Comparison of ENCODE assay signal across 8 cellular contexts in the genomic region with DNA sequence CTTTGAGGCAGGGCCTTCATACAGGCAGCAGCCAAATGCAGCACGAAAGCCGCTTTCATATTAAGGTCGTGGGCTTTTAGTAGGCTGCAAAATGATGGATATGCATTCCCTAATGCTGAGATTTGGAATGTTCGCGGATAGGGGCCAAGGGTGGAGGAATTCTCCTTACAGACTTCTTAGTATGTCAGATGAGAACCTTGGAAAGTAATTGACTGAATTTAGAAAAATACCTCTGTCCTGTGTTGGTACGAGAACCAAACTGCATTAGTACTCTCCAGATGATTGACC. TPM values are rescaled to one million over a fixed set of nuclear protein-coding genes. Genes with fewer than 3 reads are reported as not detected.
DNase-seq lines count a peak whose midpoint lies in the region; ATAC-seq and TF ChIP-seq lines count a peak whose summit lies in the region.

No MANE protein-coding gene starts in this region.

- H3K4me1 Mint-ChIP-seq in chondrocyte (ENCODE audit: low read depth) = peaks cover 56% of the 10 kb centered on the region

- H3K27ac Mint-ChIP-seq in chondrocyte (ENCODE audit: unreplicated experiment) = peak overlapping the region; percentile 89

- peaks cover 3% of the 10 kb centered on the region for H3K36me3 Mint-ChIP-seq in chondrocyte (ENCODE audit: low read depth)

- DNase-seq in AG08396 (ENCODE audit: low spot score) = peak; percentile 15
- DNase-seq in chondrocyte (ENCODE audit: low spot score) = no peak
- no peak for DNase-seq in islet precursor cell
- DNase-seq in NCI-H510A (lab: John Stamatoyannopoulos, UW) = no peak

- H3K9ac ChIP-seq in KMS-11 = peak overlapping the region; percentile 59; the same call in 1 of the 2 replicates

- 0 out of 2 replicates have a peak overlapping the region, but pooled peaks have one; percentile 10 for H3K27ac ChIP-seq in KMS-11
- H3K27ac ChIP-seq in muscle layer of duodenum (ENCODE audit: low read length) = peak overlapping the region; percentile 76

- no peaks in the 10 kb centered on the region for H3K9me3 Mint-ChIP-seq in chondrocyte (ENCODE audit: low read depth)

- peak overlapping the region; percentile 70 for H3K4me2 ChIP-seq in KMS-11

- peak overlapping the region; percentile 33 for H3K4me3 ChIP-seq in KMS-11 (IDR thresholded peaks at IDR 0.05; ENCODE audit: insufficient read depth, low read depth, low read length)
- peak overlapping the region; percentile 88 to 90 for H3K4me3 ChIP-seq in muscle layer of duodenum (ENCODE audit: low read depth in 1 of 2, low read length in 2 of 2)

- H3K4me1 ChIP-seq in KMS-11 (ENCODE audit: low read depth, poor library complexity, severe bottlenecking) (peaks cover 36% of the 10 kb centered on the region), muscle layer of duodenum (ENCODE audit: control insufficient read depth in 1 of 2, insufficient read depth in 2 of 2, low read length in 2 of 2) (peaks cover 7 to 51% of the 10 kb centered on the region in 2 donors)

- peak overlapping the region; percentile 19; the same call in 1 of the 2 replicates for H2AFZ ChIP-seq in KMS-11 (ENCODE audit: low read depth)

- H4K20me1 ChIP-seq in KMS-11 (ENCODE audit: insufficient read depth) = peaks cover 20% of the 10 kb centered on the region; the same call in 1 of the 2 replicates

- H3K27me3 Mint-ChIP-seq in chondrocyte (ENCODE audit: low read depth) = no peaks in the 10 kb centered on the region

- H3K9me3 ChIP-seq in muscle layer of duodenum (ENCODE audit: control insufficient read depth in 1 of 2, low read length in 2 of 2) = no peaks in the 10 kb centered on the region

- ATAC-seq in GM18909 (IDR thresholded peaks at IDR 0.05; ENCODE audit: poor library complexity, unreplicated experiment) (no peak), HG03108 (IDR thresholded peaks at IDR 0.05; ENCODE audit: unreplicated experiment) (no peak)

- TF ChIP-seq CTCF in KMS-11 (conservative IDR thresholded peaks at IDR 0.05; ENCODE audit: low read depth, low read length) = no peak
- no peak for TF ChIP-seq CTCF in chondrocyte (IDR thresholded peaks at IDR 0.05)

- H3K79me2 ChIP-seq in KMS-11 (ENCODE audit: insufficient read depth, low read depth) = peaks cover 63% of the 10 kb centered on the region

- no peaks in the 10 kb centered on the region for H3K27me3 ChIP-seq in KMS-11 (ENCODE audit: insufficient read depth, low read depth)
- no peaks in the 10 kb centered on the region for H3K27me3 ChIP-seq in muscle layer of duodenum (ENCODE audit: low read depth, low read length)

- H3K4me3 Mint-ChIP-seq in chondrocyte (ENCODE audit: unreplicated experiment) = peak overlapping the region; percentile 71

- H3K36me3 ChIP-seq in KMS-11 (ENCODE audit: insufficient read depth) (no peaks in the 10 kb centered on the region), muscle layer of duodenum (ENCODE audit: control insufficient read depth in 1 of 2, insufficient read depth in 2 of 2, low read length in 2 of 2) (no peaks in the 10 kb centered on the region)

RNA-seq across cellular contexts. Expression of gene SEC24B, which starts 1.1 kb away (rescaled TPM):
- total RNA-seq in chondrocyte = 31.4 to 32.7 TPM (median 31.7 TPM) in 3 replicates
